ENCODE assay signal across 9 cellular contexts in genomic region chr19:54164369-54165068, GRCh38. TPM values are rescaled to one million over a fixed set of nuclear protein-coding genes. Genes with fewer than 3 reads are reported as not detected.
DNase-seq lines count a peak whose midpoint lies in the region; ATAC-seq and TF ChIP-seq lines count a peak whose summit lies in the region.
"Had no signal": no experiment of that assay in that cellular context is flagged by ENCODE, and none has a peak within 500 bp of the region (broad histone marks: within the 10 kb centered on the region; RNA-seq: fewer than 3 reads in every experiment).

No MANE protein-coding gene starts in this region.

- H4K8ac ChIP-seq in neuronal stem cell (ENCODE audit: low read depth, low read length), result no peak overlapping the region

- ATAC-seq in HCT116, result peak; percentile 33
- no peak for ATAC-seq in HG03097 (IDR thresholded peaks at IDR 0.05; ENCODE audit: low FRiP score, unreplicated experiment)
- ATAC-seq in HG03280 (IDR thresholded peaks at IDR 0.05; ENCODE audit: unreplicated experiment), result no peak
- ATAC-seq in GM18861 (IDR thresholded peaks at IDR 0.05; ENCODE audit: unreplicated experiment), result no peak
- ATAC-seq in gastrocnemius medialis, result no peak

- RAD21 ChIA-PET in HCT116 (lab: Charles Lee; ENCODE audit: low non-redundant PET in 1 of 2, low total read pairs in 2 of 2, uncharacterized antibody in 2 of 2, unreplicated experiment in 2 of 2), result no interaction called here

- H3K14ac ChIP-seq in neuronal stem cell (ENCODE audit: low read length), result no peak overlapping the region

- CTCF ChIA-PET in HCT116 (lab: Charles Lee), result interaction anchor here (1.5 kb wide), 1 partner anchor 9 kb away, joined by 4 read pairs; the partner anchor contains the start of gene TMC4

- TF ChIP-seq POLR2A in HCT116 (IDR thresholded peaks at IDR 0.05; ENCODE audit: borderline replicate concordance, extremely low read depth, insufficient read depth, insufficient read length) (no peak), gastrocnemius medialis (IDR thresholded peaks at IDR 0.05) (no peak)

- no peak overlapping the region for H3K9ac ChIP-seq in HCT116 (ENCODE audit: low read length)
- H3K9ac ChIP-seq in neuronal stem cell (ENCODE audit: low read depth, low read length, poor library complexity), result no peak overlapping the region
- H3K9ac ChIP-seq: KMS-11 had no signal

- peak overlapping the region; percentile 52 for H3K18ac ChIP-seq in neuronal stem cell (ENCODE audit: low read length)

- H3K36me3 ChIP-seq in HCT116 (ENCODE audit: control insufficient read depth in 1 of 2, insufficient read depth in 2 of 2, low read length in 2 of 2), result no peaks in the 10 kb centered on the region
- H3K36me3 ChIP-seq in neuronal stem cell (replicated peaks in 1 of 2; ENCODE audit: control insufficient read depth in 2 of 2, insufficient read depth in 2 of 2, low read length in 2 of 2), result peaks cover 2 to 4% of the 10 kb centered on the region in 2 donors
- no peaks in the 10 kb centered on the region for H3K36me3 ChIP-seq in gastrocnemius medialis

- no peak overlapping the region for H3K4me3 ChIP-seq in HCT116 (replicated peaks in 1 of 2; ENCODE audit: low read depth in 1 of 2, low read length in 2 of 2)
- H3K4me3 ChIP-seq in neuronal stem cell (ENCODE audit: low read length in 2 of 2), result no peak overlapping the region
- no peak overlapping the region for H3K4me3 ChIP-seq in gastrocnemius medialis

- no peak overlapping the region for H3K4ac ChIP-seq in neuronal stem cell (ENCODE audit: low read length)

- POLR2A ChIA-PET in HCT116 (lab: Charles Lee), result interaction anchor here (0.6 to 0.8 kb wide), 2 partner anchors 27 to 183 kb away, joined by 3 read pairs; partner anchors contain the start of gene CNOT3

- H3K4me2 ChIP-seq in HCT116 (ENCODE audit: low read length), result 0 out of 2 replicates have a peak overlapping the region, but pooled peaks have one; percentile 9
- no peak overlapping the region for H3K4me2 ChIP-seq in neuronal stem cell (ENCODE audit: insufficient read depth, low read length, poor library complexity, severe bottlenecking)
- H3K4me2 ChIP-seq: KMS-11 had no signal

- H3K4me1 ChIP-seq in HCT116 (ENCODE audit: control insufficient read depth in 1 of 2, insufficient read depth in 2 of 2, low read length in 2 of 2), result peaks cover 19 to 44% of the 10 kb centered on the region in 2 experiments
- peaks cover 6 to 9% of the 10 kb centered on the region in 2 donors for H3K4me1 ChIP-seq in neuronal stem cell (ENCODE audit: control insufficient read depth in 2 of 2, insufficient read depth in 1 of 2, low read depth in 1 of 2, low read length in 2 of 2)
- peaks cover 15 to 31% of the 10 kb centered on the region in 2 donors for H3K4me1 ChIP-seq in gastrocnemius medialis

- H3K9me3 ChIP-seq in HCT116 (ENCODE audit: control insufficient read depth in 1 of 2, insufficient read depth in 1 of 2, low read depth in 1 of 2, low read length in 2 of 2), result no peaks in the 10 kb centered on the region
- peaks cover 14 to 20% of the 10 kb centered on the region in 2 donors for H3K9me3 ChIP-seq in neuronal stem cell (replicated peaks in 1 of 2; ENCODE audit: control insufficient read depth in 2 of 2, insufficient read depth in 1 of 2, low read depth in 1 of 2, low read length in 2 of 2)
- H3K9me3 ChIP-seq in gastrocnemius medialis, result no peaks in the 10 kb centered on the region

- in situ Hi-C loops in gastrocnemius medialis (cut with MboI; ENCODE audit: low sequenced_read_pairs in 4 of 4), result loop anchor here in 3 of 4 donors (5.0 kb wide), 1 partner anchor 68 kb away; no protein-coding TSS in a partner anchor

- TF ChIP-seq RAD21 in HCT116 (IDR thresholded peaks at IDR 0.05; ENCODE audit: low read depth), result no peak

- no peaks in the 10 kb centered on the region for H4K20me1 ChIP-seq in HCT116 (ENCODE audit: insufficient read depth)

- WGBS in neuronal stem cell (ENCODE audit: extremely low coverage in 2 of 2, insufficient read length in 2 of 2, insufficient replicate concordance in 1 of 2), 2 donors, result no CpG with 5 or more reads among the region's 37 CpGs

- H2AK5ac ChIP-seq in neuronal stem cell (ENCODE audit: low read depth, low read length), result no peak overlapping the region

- intact Hi-C loops in HCT116 (cut with micrococcal nuclease), result no loop called here
- intact Hi-C loops in gastrocnemius medialis (cut with DNase I; ENCODE audit: low total_unique reads), result loop anchor here (5.0 to 10.0 kb wide), 3 partner anchors 38 to 300 kb away; partner anchors contain the start of genes LENG9 and RPS9

- H3K79me2 ChIP-seq in HCT116 (ENCODE audit: insufficient read depth, low read length), result no peaks in the 10 kb centered on the region; the same call in 1 of the 2 replicates

- BruUV-seq in HCT116 (replicated peaks; lab: Mats Ljungman, UMichigan), result no TSS peak

- no peak overlapping the region for H2BK12ac ChIP-seq in neuronal stem cell (ENCODE audit: low read length)

- H2BK5ac ChIP-seq in neuronal stem cell (ENCODE audit: low read length), result peak overlapping the region; percentile 13

- no peak overlapping the region for H3K23ac ChIP-seq in neuronal stem cell (ENCODE audit: low read depth, low read length, poor library complexity)

- H3K27ac ChIP-seq in HCT116 (ENCODE audit: low read depth, low read length), result no peak overlapping the region; the same call in 1 of the 2 replicates
- no peak overlapping the region for H3K27ac ChIP-seq in neuronal stem cell (replicated peaks; ENCODE audit: low read length)
- no peak overlapping the region for H3K27ac ChIP-seq in gastrocnemius medialis
- H3K27ac ChIP-seq: KMS-11 had no signal

- no peak overlapping the region for H4K91ac ChIP-seq in neuronal stem cell (ENCODE audit: low read depth, low read length, poor library complexity)

- DNase-seq in HCT116 (ENCODE audit: low read depth, low spot score) (peak; percentile 39), UCSD-AML1 (lab: John Stamatoyannopoulos, UW; ENCODE audit: unreplicated experiment) (peak; percentile 76), dermis blood vessel endothelial cell (peak; percentile 81), neuronal stem cell (ENCODE audit: low spot score) (no peak), gastrocnemius medialis (no peak)

- TF ChIP-seq CTCF in HCT116 (IDR thresholded peaks at IDR 0.05 in 2 of 3, conservative IDR thresholded peaks at IDR 0.05 in 1 of 3; ENCODE audit: borderline replicate concordance in 1 of 3, insufficient read depth in 1 of 3, low read depth in 2 of 3, low read length in 2 of 3), result no peak
- TF ChIP-seq CTCF in gastrocnemius medialis (IDR thresholded peaks at IDR 0.05 in 4 of 5, conservative IDR thresholded peaks at IDR 0.05 in 1 of 5), result no peak

- no peak overlapping the region for H2BK120ac ChIP-seq in neuronal stem cell (ENCODE audit: low read depth, low read length)

- no peaks in the 10 kb centered on the region for H3K79me1 ChIP-seq in neuronal stem cell (ENCODE audit: low read depth, low read length)

- H2AFZ ChIP-seq in HCT116 (ENCODE audit: low read depth, low read length, poor library complexity, severe bottlenecking) (no peak overlapping the region), neuronal stem cell (ENCODE audit: low read length) (no peak overlapping the region)

- no peak overlapping the region for H2BK15ac ChIP-seq in neuronal stem cell (ENCODE audit: low read length)

- H3K9me2 ChIP-seq in HCT116 (ENCODE audit: insufficient read depth), result no peaks in the 10 kb centered on the region

- H3K27me3 ChIP-seq in HCT116 (ENCODE audit: insufficient read depth, low read length) (no peaks in the 10 kb centered on the region), neuronal stem cell (ENCODE audit: control insufficient read depth in 3 of 3, insufficient read depth in 3 of 3, low read depth in 1 of 3, low read length in 3 of 3) (peaks cover 0 to 3% (median 0%) of the 10 kb centered on the region in 3 experiments), gastrocnemius medialis (peaks cover 16 to 17% (median 17%) of the 10 kb centered on the region in 3 donors)

TF ChIP-seq in HCT116, 20 proteins besides CTCF, POLR2A, EP300 and RAD21:
- TF ChIP-seq CBX3 (IDR thresholded peaks at IDR 0.05; ENCODE audit: low read depth), result no peak
- TF ChIP-seq CEBPB (IDR thresholded peaks at IDR 0.05; ENCODE audit: low read depth), result no peak
- no peak for TF ChIP-seq EZH2 (IDR thresholded peaks at IDR 0.05)
- TF ChIP-seq JUND (IDR thresholded peaks at IDR 0.05), result no peak
- TF ChIP-seq POLR2AphosphoS5 (IDR thresholded peaks at IDR 0.05; ENCODE audit: low read depth, low read length), result no peak; the same call in 1 of the 2 replicates
- no peak for TF ChIP-seq ZNF274 (IDR thresholded peaks at IDR 0.05; ENCODE audit: low read depth, low read length)
TF ChIP-seq in HCT116: peak in this region for 0.

RNA-seq across cellular contexts. Expression of gene LENG1, which starts 5.0 kb away (rescaled TPM):
- total RNA-seq in HCT116 (2021; ENCODE audit: unreplicated experiment), result 7.6 TPM
- polyA plus RNA-seq in HCT116 (2012), result 6.8 and 8.0 TPM in 2 replicates
- 6.8 and 7.8 TPM in 2 replicates for total RNA-seq in dermis blood vessel endothelial cell
- polyA plus RNA-seq in neuronal stem cell (2013, experiment 1 of 2), result 5.6 TPM
- 5.8 TPM for polyA plus RNA-seq in neuronal stem cell (2013, experiment 2 of 2)
- total RNA-seq in gastrocnemius medialis, result 10 to 100 TPM in 3 of 4 donors, 1 to 10 TPM in 1; 6.5 to 14.2 (median 11.9) TPM

RNA-seq across cellular contexts. Expression of gene TMC4, which starts 8.4 kb away (rescaled TPM):
- 60.3 TPM for total RNA-seq in HCT116 (2021; ENCODE audit: unreplicated experiment)
- polyA plus RNA-seq in HCT116 (2012), result 72.2 and 90.5 TPM in 2 replicates
- 0.14 and 0.68 TPM in 2 replicates for total RNA-seq in dermis blood vessel endothelial cell
- 0.25 TPM for polyA plus RNA-seq in neuronal stem cell (2013, experiment 1 of 2)
- polyA plus RNA-seq in neuronal stem cell (2013, experiment 2 of 2), result 0.36 TPM
- 1 to 10 TPM in 1 of 4 donors, under 1 TPM in 1, not detected in 2; 0.87 to 1.6 TPM for total RNA-seq in gastrocnemius medialis

RNA-seq across cellular contexts. Expression of gene MBOAT7, which starts 24.9 kb away (rescaled TPM):
- total RNA-seq in HCT116 (2021; ENCODE audit: unreplicated experiment), result 113 TPM
- 80.1 and 82.8 TPM in 2 replicates for polyA plus RNA-seq in HCT116 (2012)
- total RNA-seq in dermis blood vessel endothelial cell, result 33.5 and 50.1 TPM in 2 replicates
- 76.6 TPM for polyA plus RNA-seq in neuronal stem cell (2013, experiment 1 of 2)
- polyA plus RNA-seq in neuronal stem cell (2013, experiment 2 of 2), result 77.6 TPM
- 10 to 100 TPM; 11.6 to 36.4 (median 19.3) TPM for total RNA-seq in gastrocnemius medialis

RNA-seq across cellular contexts. Expression of gene TSEN34, which starts 26.6 kb away (rescaled TPM):
- total RNA-seq in HCT116 (2021; ENCODE audit: unreplicated experiment), result 99.9 TPM
- polyA plus RNA-seq in HCT116 (2012), result 72.0 and 86.5 TPM in 2 replicates
- 71.8 and 78.3 TPM in 2 replicates for total RNA-seq in dermis blood vessel endothelial cell
- polyA plus RNA-seq in neuronal stem cell (2013, experiment 1 of 2), result 39.4 TPM
- 39.2 TPM for polyA plus RNA-seq in neuronal stem cell (2013, experiment 2 of 2)
- total RNA-seq in gastrocnemius medialis, result 10 to 100 TPM; 40.9 to 48.9 (median 43.9) TPM

RNA-seq across cellular contexts. Expression of gene CNOT3, which starts 27.0 kb away (rescaled TPM):
- total RNA-seq in HCT116 (2021; ENCODE audit: unreplicated experiment), result 76.7 TPM
- polyA plus RNA-seq in HCT116 (2012), result 84.0 and 93.2 TPM in 2 replicates
- 13.3 and 28.4 TPM in 2 replicates for total RNA-seq in dermis blood vessel endothelial cell
- polyA plus RNA-seq in neuronal stem cell (2013, experiment 1 of 2), result 63.9 TPM
- 63.3 TPM for polyA plus RNA-seq in neuronal stem cell (2013, experiment 2 of 2)
- 10 to 100 TPM in 2 of 4 donors, 1 to 10 TPM in 2; 5.1 to 14.0 (median 10.2) TPM for total RNA-seq in gastrocnemius medialis

Comparison
In these comparisons a context has a peak if more than half of its experiments do, and no peak if none do; other contexts are left out.
1. DNase-seq: peak in HCT116 (single experiment), UCSD-AML1 (single experiment) and dermis blood vessel endothelial cell (single experiment); none in neuronal stem cell (single experiment) and gastrocnemius medialis (0 of 2).
2. RNA of gene TMC4, which starts 8.4 kb away (total RNA-seq): 60.3 TPM in HCT116 (single experiment); 0.87 to 1.6 TPM in gastrocnemius medialis and 0.14 to 0.68 TPM in dermis blood vessel endothelial cell; every median in the first group is over 10 times any median in the second.